ENCODE assay signal across 6 cellular contexts in genomic region chr11:67630943-67631331, GRCh38. TPM values are rescaled to one million over a fixed set of nuclear protein-coding genes. Genes with fewer than 3 reads are reported as not detected.
A peak's percentile ranks its signal among the peaks of the same experiment; 100 is the strongest.
DNase-seq lines count a peak whose midpoint lies in the region; ATAC-seq and TF ChIP-seq lines count a peak whose summit lies in the region.

No MANE protein-coding gene starts in this region.

- intact Hi-C loops in OCI-LY7 (cut with micrococcal nuclease; ENCODE audit: unreplicated experiment): loop anchor here (1.0 kb wide), 2 partner anchors 14 to 48 kb away; partner anchors contain the start of gene GSTP1

- H3K9me2 ChIP-seq in OCI-LY7 (ENCODE audit: insufficient read depth, low read length): no peaks in the 10 kb centered on the region

- POLR2A ChIA-PET in OCI-LY7 (lab: Charles Lee) (interaction anchor here (2.1 kb wide), 1 partner anchor 14 kb away, joined by 10 read pairs; no protein-coding TSS in a partner anchor), GM10248 (lab: Yijun Ruan, JAX) (interaction anchor here (0.7 kb wide), 1 partner anchor 181 kb away, joined by 4 read pairs; no protein-coding TSS in a partner anchor)

- H2AFZ ChIP-seq in OCI-LY7 (ENCODE audit: low read length): no peak overlapping the region

- H3K4me2 ChIP-seq in OCI-LY7 (ENCODE audit: low read length): peak overlapping the region; percentile 97

- peak overlapping the region; percentile 72 for H3K4me3 ChIP-seq in OCI-LY7 (ENCODE audit: low read depth, low read length, poor library complexity, severe bottlenecking)
- peak overlapping the region; percentile 78 for H3K4me3 ChIP-seq in epithelial cell of proximal tubule (ENCODE audit: low read depth, low read length)

- H4K20me1 ChIP-seq in OCI-LY7 (ENCODE audit: insufficient read depth, low read length): no peaks in the 10 kb centered on the region

- no peak for ATAC-seq in stimulated activated effector memory CD8-positive, alpha-beta T cell treated with anti-CD3 and anti-CD28 coated beads, Interleukin-12 subunit alpha, Interleukin-12 subunit beta, amount 100 ng/mL, for 72 hours
- no peak for ATAC-seq in HG03108 (IDR thresholded peaks at IDR 0.05; ENCODE audit: unreplicated experiment)

- peaks cover 5% of the 10 kb centered on the region for H3K36me3 Mint-ChIP-seq in stimulated activated effector memory CD8-positive, alpha-beta T cell treated with anti-CD3 and anti-CD28 coated beads, Interleukin-12 subunit alpha, Interleukin-12 subunit beta, amount 100 ng/mL, for 72 hours

- TF ChIP-seq CTCF in OCI-LY7 (conservative IDR thresholded peaks at IDR 0.05; ENCODE audit: low read length): peak; percentile 51; the same call in 1 of the 2 replicates
- TF ChIP-seq CTCF in epithelial cell of proximal tubule (conservative IDR thresholded peaks at IDR 0.05; ENCODE audit: low read depth, low read length): no peak
- no peak for TF ChIP-seq CTCF in GM10248 (IDR thresholded peaks at IDR 0.05; ENCODE audit: control extremely low read depth, extremely low read depth, low read depth, missing control alignments)

- no peaks in the 10 kb centered on the region for H3K9me3 Mint-ChIP-seq in stimulated activated effector memory CD8-positive, alpha-beta T cell treated with anti-CD3 and anti-CD28 coated beads, Interleukin-12 subunit alpha, Interleukin-12 subunit beta, amount 100 ng/mL, for 72 hours

- H3K27ac ChIP-seq in OCI-LY7 (ENCODE audit: low read depth, low read length, poor library complexity, severe bottlenecking): peak overlapping the region; percentile 52

- H3K79me2 ChIP-seq in OCI-LY7 (ENCODE audit: insufficient read depth, low read depth, low read length): no peaks in the 10 kb centered on the region

- BruUV-seq in OCI-LY7 (replicated peaks; lab: Mats Ljungman, UMichigan): no TSS peak

- CTCF ChIA-PET in OCI-LY7 (lab: Charles Lee; ENCODE audit: unreplicated experiment) (interaction anchor here (0.6 to 1.6 kb wide), 4 partner anchors 9 to 211 kb away, joined by 3 to 6 read pairs (median 4); partner anchors contain the start of gene TBX10), GM10248 (lab: Yijun Ruan, JAX) (interaction anchor here (0.9 to 7.7 kb wide), 15 partner anchors 8 to 175 kb away, joined by 3 to 142 read pairs (median 12); partner anchors contain the start of genes ACY3, ALDH3B2, GSTP1 and TBX10)

- H3K4me1 Mint-ChIP-seq in stimulated activated effector memory CD8-positive, alpha-beta T cell treated with anti-CD3 and anti-CD28 coated beads, Interleukin-12 subunit alpha, Interleukin-12 subunit beta, amount 100 ng/mL, for 72 hours: peaks cover 23% of the 10 kb centered on the region

- no peaks in the 10 kb centered on the region for H3K36me3 ChIP-seq in OCI-LY7 (ENCODE audit: insufficient read depth, low read length)

- peak overlapping the region; percentile 97 for H3K27ac Mint-ChIP-seq in stimulated activated effector memory CD8-positive, alpha-beta T cell treated with anti-CD3 and anti-CD28 coated beads, Interleukin-12 subunit alpha, Interleukin-12 subunit beta, amount 100 ng/mL, for 72 hours

- H3K4me3 Mint-ChIP-seq in stimulated activated effector memory CD8-positive, alpha-beta T cell treated with anti-CD3 and anti-CD28 coated beads, Interleukin-12 subunit alpha, Interleukin-12 subunit beta, amount 100 ng/mL, for 72 hours: peak overlapping the region; percentile 90

- peaks cover 23% of the 10 kb centered on the region for H3K4me1 ChIP-seq in OCI-LY7 (ENCODE audit: insufficient read depth, low read length, poor library complexity, severe bottlenecking)

- no peaks in the 10 kb centered on the region for H3K9me3 ChIP-seq in OCI-LY7 (ENCODE audit: low read length)

- DNase-seq in OCI-LY7 (ENCODE audit: low spot score) (no peak), epithelial cell of proximal tubule (ENCODE audit: low read depth) (no peak), GF-D8 (lab: John Stamatoyannopoulos, UW) (no peak), GM10248 (ENCODE audit: extremely low spot score) (no peak)
- DNase-seq in stimulated activated effector memory CD8-positive, alpha-beta T cell treated with anti-CD3 and anti-CD28 coated beads, Interleukin-12 subunit alpha, Interleukin-12 subunit beta, amount 100 ng/mL, for 72 hours (ENCODE audit: low spot score in 2 of 2): no peak

RNA-seq across cellular contexts. Expression of gene NUDT8, which starts 1.2 kb away (rescaled TPM):
- 14.4 and 20.4 TPM in 2 replicates for total RNA-seq in OCI-LY7 (2014; rRNA removed; shearing (Covaris generic))
- total RNA-seq in OCI-LY7 (2022) (31.7 and 35.4 TPM in 2 replicates), epithelial cell of proximal tubule (23.4 and 29.3 TPM in 2 replicates)

RNA-seq across cellular contexts. Expression of gene TBX10, which starts 8.6 kb away (rescaled TPM):
- total RNA-seq in OCI-LY7 (2014; rRNA removed; shearing (Covaris generic)): 2.4 and 4.3 TPM in 2 replicates
- 5.3 and 5.7 TPM in 2 replicates for total RNA-seq in OCI-LY7 (2022)
- total RNA-seq in epithelial cell of proximal tubule: not detected in 2 replicates

RNA-seq across cellular contexts. Expression of gene ACY3, which starts 19.6 kb away (rescaled TPM):
- 17.1 and 25.6 TPM in 2 replicates for total RNA-seq in OCI-LY7 (2014; rRNA removed; shearing (Covaris generic))
- total RNA-seq in OCI-LY7 (2022): 45.1 and 54.4 TPM in 2 replicates
- not detected in 2 replicates for total RNA-seq in epithelial cell of proximal tubule

RNA-seq across cellular contexts. Expression of gene NDUFV1, which starts 24.2 kb away (rescaled TPM):
- 257 and 283 TPM in 2 replicates for total RNA-seq in OCI-LY7 (2014; rRNA removed; shearing (Covaris generic))
- total RNA-seq in OCI-LY7 (2022) (294 and 335 TPM in 2 replicates), epithelial cell of proximal tubule (226 and 258 TPM in 2 replicates)

RNA-seq across cellular contexts. Expression of gene ALDH3B2, which starts 43.5 kb away (rescaled TPM):
- 1.5 and 2.9 TPM in 2 replicates for total RNA-seq in OCI-LY7 (2014; rRNA removed; shearing (Covaris generic))
- total RNA-seq in OCI-LY7 (2022) (8.0 and 8.3 TPM in 2 replicates), epithelial cell of proximal tubule (0.51 TPM in 1 of 2 replicates, not detected in the other)

Comparison
In these comparisons a context has a peak if more than half of its experiments do, and no peak if none do; other contexts are left out.
1. RNA of gene ACY3, which starts 19.6 kb away (total RNA-seq): 17.1 to 54.4 TPM in OCI-LY7; not detected in epithelial cell of proximal tubule; every median in the first group is over 10 times any median in the second.